1 cellular context compared by ENCODE assay signal in the genomic region with DNA sequence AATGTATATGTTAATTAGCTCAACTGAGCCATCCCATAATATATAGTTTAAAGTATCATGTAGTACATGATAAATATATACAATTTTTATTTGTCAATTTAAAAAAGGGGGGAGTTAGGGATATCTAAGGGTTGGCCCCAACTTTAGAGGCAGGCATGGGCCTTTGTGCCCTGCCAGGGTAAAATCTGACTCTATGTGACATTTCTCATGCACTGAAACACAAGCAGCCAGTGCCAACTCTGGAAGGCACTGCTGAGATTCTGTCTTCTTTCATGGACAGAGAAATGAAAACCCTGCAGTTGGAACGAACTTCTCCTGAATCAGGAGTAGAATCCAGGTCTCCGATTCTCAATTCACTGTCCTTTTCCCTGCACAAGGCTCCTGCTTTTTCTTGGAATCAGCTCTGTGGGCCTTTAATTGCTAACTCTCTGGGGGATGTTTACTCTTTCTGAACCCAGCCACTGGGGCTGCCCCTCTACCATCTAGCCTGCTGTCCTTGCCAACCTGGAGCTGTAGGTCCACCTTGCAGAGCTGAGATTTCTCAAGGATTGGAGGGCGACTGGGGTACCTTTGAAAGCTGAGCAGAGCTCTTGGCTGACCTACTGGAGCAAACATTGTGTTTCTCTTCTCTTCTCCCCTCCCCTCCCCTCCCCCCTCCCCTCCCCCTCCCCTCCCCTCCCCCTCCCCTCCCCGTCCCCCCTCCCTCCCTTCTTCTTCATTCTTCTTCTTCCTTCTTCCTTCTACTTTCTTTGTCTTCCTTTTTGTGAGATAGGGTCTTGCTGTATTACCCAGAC.
TF ChIP-seq lines count a peak whose summit lies in the region.

No MANE protein-coding gene starts in this region.

TF ChIP-seq in WTC11, 78 proteins besides CTCF, POLR2A, EP300 and RAD21 (continued from another document):
- TF ChIP-seq ZNF138 (CRISPR knock-in tag; conservative IDR thresholded peaks at IDR 0.05) (no peak), EMX1 (CRISPR knock-in tag; IDR thresholded peaks at IDR 0.05) (no peak), TP53 (CRISPR knock-in tag; IDR thresholded peaks at IDR 0.05) (no peak), ESRRA (CRISPR knock-in tag; IDR thresholded peaks at IDR 0.05; ENCODE audit: borderline replicate concordance) (no peak), FOXJ3 (CRISPR knock-in tag; IDR thresholded peaks at IDR 0.05; ENCODE audit: borderline replicate concordance) (no peak), TEAD4 (CRISPR knock-in tag; IDR thresholded peaks at IDR 0.05) (no peak), CREB1 (CRISPR knock-in tag; IDR thresholded peaks at IDR 0.05) (no peak), SMAD4 (CRISPR knock-in tag; IDR thresholded peaks at IDR 0.05) (no peak), PREB (CRISPR knock-in tag; IDR thresholded peaks at IDR 0.05; ENCODE audit: borderline replicate concordance) (no peak), MXD4 (CRISPR knock-in tag; IDR thresholded peaks at IDR 0.05; ENCODE audit: borderline replicate concordance) (no peak), E2F1 (CRISPR knock-in tag; IDR thresholded peaks at IDR 0.05) (no peak)
- TF ChIP-seq, protein P1, sequence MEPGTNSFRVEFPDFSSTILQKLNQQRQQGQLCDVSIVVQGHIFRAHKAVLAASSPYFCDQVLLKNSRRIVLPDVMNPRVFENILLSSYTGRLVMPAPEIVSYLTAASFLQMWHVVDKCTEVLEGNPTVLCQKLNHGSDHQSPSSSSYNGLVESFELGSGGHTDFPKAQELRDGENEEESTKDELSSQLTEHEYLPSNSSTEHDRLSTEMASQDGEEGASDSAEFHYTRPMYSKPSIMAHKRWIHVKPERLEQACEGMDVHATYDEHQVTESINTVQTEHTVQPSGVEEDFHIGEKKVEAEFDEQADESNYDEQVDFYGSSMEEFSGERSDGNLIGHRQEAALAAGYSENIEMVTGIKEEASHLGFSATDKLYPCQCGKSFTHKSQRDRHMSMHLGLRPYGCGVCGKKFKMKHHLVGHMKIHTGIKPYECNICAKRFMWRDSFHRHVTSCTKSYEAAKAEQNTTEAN (CRISPR knock-in tag; IDR thresholded peaks at IDR 0.05) = no peak
- TF ChIP-seq, protein P2, sequence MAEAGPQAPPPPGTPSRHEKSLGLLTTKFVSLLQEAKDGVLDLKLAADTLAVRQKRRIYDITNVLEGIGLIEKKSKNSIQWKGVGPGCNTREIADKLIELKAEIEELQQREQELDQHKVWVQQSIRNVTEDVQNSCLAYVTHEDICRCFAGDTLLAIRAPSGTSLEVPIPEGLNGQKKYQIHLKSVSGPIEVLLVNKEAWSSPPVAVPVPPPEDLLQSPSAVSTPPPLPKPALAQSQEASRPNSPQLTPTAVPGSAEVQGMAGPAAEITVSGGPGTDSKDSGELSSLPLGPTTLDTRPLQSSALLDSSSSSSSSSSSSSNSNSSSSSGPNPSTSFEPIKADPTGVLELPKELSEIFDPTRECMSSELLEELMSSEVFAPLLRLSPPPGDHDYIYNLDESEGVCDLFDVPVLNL (CRISPR knock-in tag; IDR thresholded peaks at IDR 0.05; ENCODE audit: borderline replicate concordance, low read depth) = no peak
